ENCODE assay signal across 1 cellular context in the genomic region with DNA sequence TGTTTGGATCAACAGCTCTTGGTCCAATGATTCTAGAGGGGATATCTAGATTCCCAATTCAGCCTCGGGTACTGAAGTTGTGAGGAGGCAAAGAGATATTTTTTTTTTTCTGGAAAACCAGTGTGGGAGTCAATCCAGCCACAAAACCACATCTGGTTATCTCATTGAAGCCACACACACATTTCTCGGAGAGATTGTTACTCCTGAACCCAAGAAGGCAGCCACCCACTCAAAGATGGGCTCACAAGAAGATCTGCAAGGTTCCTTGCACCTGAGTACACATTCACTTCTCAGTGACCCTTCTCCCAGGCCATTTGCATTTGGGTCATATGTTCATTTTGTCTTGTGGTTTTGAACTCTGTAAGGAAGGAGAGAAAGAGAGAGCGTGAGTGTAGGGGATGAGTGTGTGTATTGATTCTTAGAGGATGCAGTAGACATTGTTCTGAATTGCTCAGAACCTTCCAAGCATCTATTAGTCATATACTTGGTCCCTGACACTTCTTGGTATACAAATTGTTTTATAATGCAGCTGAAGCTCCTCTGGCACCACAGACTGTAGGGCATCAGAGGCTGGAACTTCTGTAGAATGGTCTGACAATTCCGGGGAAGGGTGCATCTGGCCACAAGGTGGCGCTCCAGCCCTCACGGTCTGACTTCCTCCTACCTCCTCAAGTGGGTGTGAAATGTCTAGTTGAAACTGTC.
TF ChIP-seq lines count a peak whose summit lies in the region.

No MANE protein-coding gene starts in this region.

TF ChIP-seq in K562, 482 proteins besides CTCF, POLR2A, EP300 and RAD21 (continued from another document and continues in another):
- TF ChIP-seq REST (CRISPR knock-in tag; IDR thresholded peaks at IDR 0.05; ENCODE audit: low read depth) (no peak), HDAC2 (IDR thresholded peaks at IDR 0.05) (peak; percentile 89), HNRNPUL1 (IDR thresholded peaks at IDR 0.05; ENCODE audit: low read length) (no peak), NCOR1 (IDR thresholded peaks at IDR 0.05) (peak; percentile 88), MBD1 (CRISPR knock-in tag; IDR thresholded peaks at IDR 0.05) (no peak), RBM22 (IDR thresholded peaks at IDR 0.05; ENCODE audit: low read depth, low read length, poor library complexity, severe bottlenecking) (no peak), ATF7 (IDR thresholded peaks at IDR 0.05) (peak; percentile 34; the same call in 1 of the 2 replicates), ZNF217 (CRISPR knock-in tag; IDR thresholded peaks at IDR 0.05) (no peak), CREB1 (IDR thresholded peaks at IDR 0.05) (no peak), CREB1 (CRISPR knock-in tag; IDR thresholded peaks at IDR 0.05) (no peak), HEY1 (CRISPR knock-in tag; IDR thresholded peaks at IDR 0.05; ENCODE audit: borderline replicate concordance) (no peak), NFRKB (IDR thresholded peaks at IDR 0.05; ENCODE audit: low read depth) (no peak), RFX7 (CRISPR knock-in tag; IDR thresholded peaks at IDR 0.05) (no peak), DLX4 (CRISPR knock-in tag; IDR thresholded peaks at IDR 0.05) (no peak), BRCA1 (IDR thresholded peaks at IDR 0.05) (no peak), BRCA1 (CRISPR knock-in tag; IDR thresholded peaks at IDR 0.05) (no peak), NFXL1 (CRISPR knock-in tag; IDR thresholded peaks at IDR 0.05) (no peak), TEAD1 (CRISPR knock-in tag; IDR thresholded peaks at IDR 0.05) (no peak), MAFG (tag; conservative IDR thresholded peaks at IDR 0.05) (no peak), CCAR2 (IDR thresholded peaks at IDR 0.05; ENCODE audit: low read depth, low read length) (no peak), HMG20B (CRISPR knock-in tag; IDR thresholded peaks at IDR 0.05) (no peak), NR3C1 (CRISPR knock-in tag; IDR thresholded peaks at IDR 0.05) (no peak), TAF1 (IDR thresholded peaks at IDR 0.05; ENCODE audit: control insufficient read depth, extremely low read depth, insufficient read depth, low read length, severe bottlenecking) (no peak), HNRNPLL (IDR thresholded peaks at IDR 0.05; ENCODE audit: low read depth, low read length, poor library complexity, severe bottlenecking) (no peak), ZBTB7A (IDR thresholded peaks at IDR 0.05; ENCODE audit: borderline replicate concordance, control insufficient read depth, low read depth, low read length) (no peak), ZKSCAN3 (CRISPR knock-in tag; IDR thresholded peaks at IDR 0.05) (no peak), MTF1 (CRISPR knock-in tag; IDR thresholded peaks at IDR 0.05; ENCODE audit: borderline replicate concordance) (no peak), MTA1 (IDR thresholded peaks at IDR 0.05; ENCODE audit: borderline replicate concordance) (peak; percentile 78), ZBTB2 (IDR thresholded peaks at IDR 0.05) (no peak), TBL1XR1 (IDR thresholded peaks at IDR 0.05; ENCODE audit: low read length in 2 of 2) (peak in 1 of 2 experiments; percentile 55; a peak in 1 of 4 replicates), ATF4 (CRISPR knock-in tag; IDR thresholded peaks at IDR 0.05) (no peak), ELF1 (tag; IDR thresholded peaks at IDR 0.05) (no peak; the same call in 1 of the 2 replicates), KLF13 (tag; IDR thresholded peaks at IDR 0.05; ENCODE audit: borderline replicate concordance, low read depth) (no peak), ZNF518B (CRISPR knock-in tag; IDR thresholded peaks at IDR 0.05) (no peak), SP1 (CRISPR knock-in tag; IDR thresholded peaks at IDR 0.05) (peak; percentile 63), GTF2F1 (IDR thresholded peaks at IDR 0.05; ENCODE audit: low read depth, low read length) (no peak)
- TF ChIP-seq, protein P1, sequence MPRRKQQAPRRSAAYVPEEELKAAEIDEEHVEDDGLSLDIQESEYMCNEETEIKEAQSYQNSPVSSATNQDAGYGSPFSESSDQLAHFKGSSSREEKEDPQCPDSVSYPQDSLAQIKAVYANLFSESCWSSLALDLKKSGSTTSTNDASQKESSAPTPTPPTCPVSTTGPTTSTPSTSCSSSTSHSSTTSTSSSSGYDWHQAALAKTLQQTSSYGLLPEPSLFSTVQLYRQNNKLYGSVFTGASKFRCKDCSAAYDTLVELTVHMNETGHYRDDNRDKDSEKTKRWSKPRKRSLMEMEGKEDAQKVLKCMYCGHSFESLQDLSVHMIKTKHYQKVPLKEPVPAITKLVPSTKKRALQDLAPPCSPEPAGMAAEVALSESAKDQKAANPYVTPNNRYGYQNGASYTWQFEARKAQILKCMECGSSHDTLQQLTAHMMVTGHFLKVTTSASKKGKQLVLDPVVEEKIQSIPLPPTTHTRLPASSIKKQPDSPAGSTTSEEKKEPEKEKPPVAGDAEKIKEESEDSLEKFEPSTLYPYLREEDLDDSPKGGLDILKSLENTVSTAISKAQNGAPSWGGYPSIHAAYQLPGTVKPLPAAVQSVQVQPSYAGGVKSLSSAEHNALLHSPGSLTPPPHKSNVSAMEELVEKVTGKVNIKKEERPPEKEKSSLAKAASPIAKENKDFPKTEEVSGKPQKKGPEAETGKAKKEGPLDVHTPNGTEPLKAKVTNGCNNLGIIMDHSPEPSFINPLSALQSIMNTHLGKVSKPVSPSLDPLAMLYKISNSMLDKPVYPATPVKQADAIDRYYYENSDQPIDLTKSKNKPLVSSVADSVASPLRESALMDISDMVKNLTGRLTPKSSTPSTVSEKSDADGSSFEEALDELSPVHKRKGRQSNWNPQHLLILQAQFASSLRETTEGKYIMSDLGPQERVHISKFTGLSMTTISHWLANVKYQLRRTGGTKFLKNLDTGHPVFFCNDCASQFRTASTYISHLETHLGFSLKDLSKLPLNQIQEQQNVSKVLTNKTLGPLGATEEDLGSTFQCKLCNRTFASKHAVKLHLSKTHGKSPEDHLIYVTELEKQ (CRISPR knock-in tag; IDR thresholded peaks at IDR 0.05): no peak
- TF ChIP-seq, protein P2, sequence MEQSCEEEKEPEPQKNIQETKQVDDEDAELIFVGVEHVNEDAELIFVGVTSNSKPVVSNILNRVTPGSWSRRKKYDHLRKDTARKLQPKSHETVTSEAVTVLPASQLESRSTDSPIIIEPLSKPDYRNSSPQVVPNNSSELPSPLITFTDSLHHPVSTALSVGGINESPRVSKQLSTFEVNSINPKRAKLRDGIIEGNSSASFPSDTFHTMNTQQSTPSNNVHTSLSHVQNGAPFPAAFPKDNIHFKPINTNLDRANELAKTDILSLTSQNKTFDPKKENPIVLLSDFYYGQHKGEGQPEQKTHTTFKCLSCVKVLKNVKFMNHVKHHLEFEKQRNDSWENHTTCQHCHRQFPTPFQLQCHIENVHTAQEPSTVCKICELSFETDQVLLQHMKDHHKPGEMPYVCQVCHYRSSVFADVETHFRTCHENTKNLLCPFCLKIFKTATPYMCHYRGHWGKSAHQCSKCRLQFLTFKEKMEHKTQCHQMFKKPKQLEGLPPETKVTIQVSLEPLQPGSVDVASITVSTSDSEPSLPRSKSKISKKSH (CRISPR knock-in tag; IDR thresholded peaks at IDR 0.05): no peak
- TF ChIP-seq, protein P3, sequence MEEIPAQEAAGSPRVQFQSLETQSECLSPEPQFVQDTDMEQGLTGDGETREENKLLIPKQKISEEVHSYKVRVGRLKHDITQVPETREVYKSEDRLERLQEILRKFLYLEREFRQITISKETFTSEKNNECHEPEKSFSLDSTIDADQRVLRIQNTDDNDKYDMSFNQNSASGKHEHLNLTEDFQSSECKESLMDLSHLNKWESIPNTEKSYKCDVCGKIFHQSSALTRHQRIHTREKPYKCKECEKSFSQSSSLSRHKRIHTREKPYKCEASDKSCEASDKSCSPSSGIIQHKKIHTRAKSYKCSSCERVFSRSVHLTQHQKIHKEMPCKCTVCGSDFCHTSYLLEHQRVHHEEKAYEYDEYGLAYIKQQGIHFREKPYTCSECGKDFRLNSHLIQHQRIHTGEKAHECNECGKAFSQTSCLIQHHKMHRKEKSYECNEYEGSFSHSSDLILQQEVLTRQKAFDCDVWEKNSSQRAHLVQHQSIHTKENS (CRISPR knock-in tag; IDR thresholded peaks at IDR 0.05): no peak
